ENCODE assay signal across 7 cellular contexts in genomic region chrX:144738246-144738645, GRCh38.
"Had no signal": no experiment of that assay in that cellular context is flagged by ENCODE, and none has a peak within 500 bp of the region (broad histone marks: within the 10 kb centered on the region; RNA-seq: fewer than 3 reads in every experiment).

No MANE protein-coding gene starts in this region.

- H3K4me2 ChIP-seq: KMS-11 had no signal

- DNase-seq: Karpas-422, Kasumi-1, KBM-7, KG1 had no signal

- H3K27ac ChIP-seq: HL-60, KMS-11 had no signal

- H3K9ac ChIP-seq: KMS-11 had no signal

- FAIRE-seq: HTR-8/SVneo had no signal
